1 cellular context compared by ENCODE assay signal in genomic region chr10:10361486-10361885, GRCh38.
TF ChIP-seq lines count a peak whose summit lies in the region.

No MANE protein-coding gene starts in this region.

TF ChIP-seq in WTC11, 78 proteins besides CTCF, POLR2A, EP300 and RAD21 (continued from another document):
- TF ChIP-seq USF2 (CRISPR knock-in tag; IDR thresholded peaks at IDR 0.05) (no peak), USF1 (CRISPR knock-in tag; IDR thresholded peaks at IDR 0.05) (no peak), CREM (CRISPR knock-in tag; IDR thresholded peaks at IDR 0.05) (no peak), HMGXB4 (CRISPR knock-in tag; IDR thresholded peaks at IDR 0.05) (no peak), NR1H2 (CRISPR knock-in tag; IDR thresholded peaks at IDR 0.05) (no peak), ERG (CRISPR knock-in tag; IDR thresholded peaks at IDR 0.05) (no peak), ZNF121 (CRISPR knock-in tag; IDR thresholded peaks at IDR 0.05) (no peak), ZNF671 (CRISPR knock-in tag; IDR thresholded peaks at IDR 0.05) (no peak), ATF1 (CRISPR knock-in tag; IDR thresholded peaks at IDR 0.05) (no peak), AFF4 (CRISPR knock-in tag; IDR thresholded peaks at IDR 0.05; ENCODE audit: borderline replicate concordance) (no peak), ZNF317 (CRISPR knock-in tag; IDR thresholded peaks at IDR 0.05; ENCODE audit: borderline replicate concordance, low read depth) (no peak), ETV6 (CRISPR knock-in tag; IDR thresholded peaks at IDR 0.05) (no peak)
